In the genomic region with DNA sequence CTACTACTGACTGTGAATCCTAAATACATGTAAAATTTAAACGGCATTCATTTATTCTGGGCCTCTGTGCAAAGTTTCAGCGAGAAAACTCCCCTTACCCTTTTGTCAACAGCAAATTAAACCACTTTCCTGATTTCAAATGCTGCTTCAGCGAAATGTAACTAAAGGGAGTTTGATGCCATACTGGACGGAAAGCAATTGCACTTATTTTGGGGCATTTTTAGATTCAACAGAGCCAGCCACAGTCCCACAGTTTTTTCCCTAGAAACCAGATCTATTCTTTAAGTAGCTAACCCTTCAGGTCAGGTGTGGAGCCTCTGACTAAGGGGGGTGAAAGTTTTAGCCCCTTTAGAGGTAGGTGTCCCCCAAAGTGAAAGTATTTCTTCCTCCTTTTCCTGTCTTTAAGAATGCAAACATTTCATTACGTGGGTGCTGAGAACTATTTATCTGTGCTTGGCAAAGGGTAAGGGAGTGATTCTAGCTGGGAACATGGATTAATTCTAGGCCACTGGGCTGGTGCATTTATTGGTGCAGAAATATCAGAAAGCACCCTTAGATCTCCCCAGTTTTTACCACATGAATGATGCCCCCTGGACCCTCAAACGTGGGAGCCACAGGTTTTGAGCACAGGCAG, we compare ENCODE assay signal across 17 cellular contexts.
A peak's percentile ranks its signal among the peaks of the same experiment; 100 is the strongest.
DNase-seq lines count a peak whose midpoint lies in the region; ATAC-seq and TF ChIP-seq lines count a peak whose summit lies in the region.
"Had no signal": no experiment of that assay in that cellular context is flagged by ENCODE, and none has a peak within 500 bp of the region (broad histone marks: within the 10 kb centered on the region; RNA-seq: fewer than 3 reads in every experiment).

No MANE protein-coding gene starts in this region.

- intact Hi-C loops in ascending aorta (cut with DNase I) (loop anchor here (5.0 kb wide), 2 partner anchors 105 to 125 kb away; partner anchors contain the start of gene CHURC1), tibial artery (cut with DNase I; ENCODE audit: low total_unique reads) (no loop called here)

- H3K14ac ChIP-seq in mesenchymal stem cell (ENCODE audit: low read length in 2 of 2): no peak overlapping the region

- H3K36me3 ChIP-seq in ascending aorta (no peaks in the 10 kb centered on the region), mesenchymal stem cell (ENCODE audit: control insufficient read depth in 1 of 2, insufficient read depth in 2 of 2, low read depth in 1 of 2, low read length in 2 of 2) (no peaks in the 10 kb centered on the region), tibial artery (no peaks in the 10 kb centered on the region)
- H3K36me3 ChIP-seq: SJCRH30 had no signal

- DNase-seq in DMS53 (lab: John Stamatoyannopoulos, UW) (peak; percentile 39), DMS53 treated with DMSO at 0.1 percent for 48 hours (lab: John Stamatoyannopoulos, UW; ENCODE audit: unreplicated experiment) (no peak), ascending aorta (ENCODE audit: low spot score in 2 of 2) (no peak), mesenchymal stem cell (no peak), tibial artery (no peak), GOT3 (lab: John Stamatoyannopoulos, UW) (no peak)
- DNase-seq in stimulated activated CD4-positive, alpha-beta T cell treated with anti-CD3 and anti-CD28 coated beads, Interleukin-2, amount 100 ng/mL, for 24 hours: no peak
- DNase-seq: activated CD4-positive, CD25-positive, alpha-beta regulatory T cell treated with anti-CD3 and anti-CD28 coated beads, Interleukin-2, amount 50 U/mL, for 72 hours; anterior cingulate cortex; Kasumi-1; NCI-H1105; NCI-H526 treated with DMSO at 0.1 percent for 48 hours; occipital lobe; SJCRH30; stimulated activated CD4-positive, alpha-beta T cell treated with anti-CD3 and anti-CD28 coated beads, Interleukin-4, amount 100 ng/mL, for 24 hours had no signal

- peak overlapping the region; percentile 92 to 93 for H3K27ac ChIP-seq in ascending aorta
- peak overlapping the region; percentile 89 for H3K27ac ChIP-seq in mesenchymal stem cell (ENCODE audit: low read length, poor library complexity, severe bottlenecking)
- H3K27ac ChIP-seq in tibial artery: peak overlapping the region; percentile 66 to 81
- H3K27ac ChIP-seq: SJCRH30 had no signal

- no peak overlapping the region for H4K8ac ChIP-seq in mesenchymal stem cell (ENCODE audit: low read length)

- H2AK5ac ChIP-seq in mesenchymal stem cell (ENCODE audit: low read length, severe bottlenecking): no peak overlapping the region

- peak overlapping the region in 1 of 2 experiments; percentile 3 for H2BK12ac ChIP-seq in mesenchymal stem cell (ENCODE audit: low read length in 2 of 2)

- H2AFZ ChIP-seq in mesenchymal stem cell (ENCODE audit: low read depth, low read length): no peak overlapping the region

- H3K9ac ChIP-seq in mesenchymal stem cell (ENCODE audit: low read length): no peak overlapping the region

- H3K79me1 ChIP-seq in mesenchymal stem cell (replicated peaks; ENCODE audit: low read length, poor library complexity, severe bottlenecking): no peaks in the 10 kb centered on the region

- H2BK15ac ChIP-seq in mesenchymal stem cell (ENCODE audit: low read depth, poor library complexity, severe bottlenecking): no peak overlapping the region

- no peak overlapping the region for H3K4ac ChIP-seq in mesenchymal stem cell (ENCODE audit: low read depth in 1 of 2, low read length in 2 of 2)

- no peak overlapping the region for H3K23ac ChIP-seq in mesenchymal stem cell (ENCODE audit: low read length in 2 of 2)

- no peak for ATAC-seq in HG03432 (IDR thresholded peaks at IDR 0.05; ENCODE audit: unreplicated experiment)

- H3K9me3 ChIP-seq in ascending aorta: no peaks in the 10 kb centered on the region
- no peaks in the 10 kb centered on the region for H3K9me3 ChIP-seq in mesenchymal stem cell (ENCODE audit: control insufficient read depth, low read length)
- no peaks in the 10 kb centered on the region for H3K9me3 ChIP-seq in tibial artery
- H3K9me3 ChIP-seq: SJCRH30 had no signal

- no peak overlapping the region for H3K18ac ChIP-seq in mesenchymal stem cell (ENCODE audit: low read depth in 1 of 2, low read length in 2 of 2)

- no peak overlapping the region for H2BK120ac ChIP-seq in mesenchymal stem cell (ENCODE audit: low read depth, low read length)

- H2BK5ac ChIP-seq in mesenchymal stem cell (ENCODE audit: low read depth, low read length, poor library complexity, severe bottlenecking): peak overlapping the region; percentile 35

- H3K4me3 ChIP-seq in ascending aorta (no peak overlapping the region), mesenchymal stem cell (ENCODE audit: insufficient read depth in 1 of 2, low read depth in 1 of 2, low read length in 2 of 2) (no peak overlapping the region), tibial artery (no peak overlapping the region)
- H3K4me3 ChIP-seq: SJCRH30, skin epidermis had no signal

- H4K91ac ChIP-seq in mesenchymal stem cell (ENCODE audit: low read length): no peak overlapping the region

- TF ChIP-seq CTCF in ascending aorta (IDR thresholded peaks at IDR 0.05) (no peak), tibial artery (IDR thresholded peaks at IDR 0.05) (no peak)

- H3K27me3 ChIP-seq in ascending aorta: no peaks in the 10 kb centered on the region
- H3K27me3 ChIP-seq in mesenchymal stem cell (ENCODE audit: control insufficient read depth in 1 of 2, insufficient read depth in 1 of 2, low read length in 2 of 2): no peaks in the 10 kb centered on the region
- H3K27me3 ChIP-seq in tibial artery: no peaks in the 10 kb centered on the region
- H3K27me3 ChIP-seq: SJCRH30 had no signal

- H3K4me1 ChIP-seq in ascending aorta: peaks cover 8 to 26% of the 10 kb centered on the region in 2 donors
- peaks cover 11% of the 10 kb centered on the region for H3K4me1 ChIP-seq in mesenchymal stem cell (ENCODE audit: control insufficient read depth, insufficient read depth, low read depth, low read length)
- peaks cover 0 to 40% (median 27%) of the 10 kb centered on the region in 4 donors for H3K4me1 ChIP-seq in tibial artery
- H3K4me1 ChIP-seq: SJCRH30 had no signal

- H3K4me2 ChIP-seq in mesenchymal stem cell (ENCODE audit: low read length, poor library complexity, severe bottlenecking): peak overlapping the region; percentile 7

- 54% methylated on average over 5 of the region's 6 CpGs for WGBS in mesenchymal stem cell
